In genomic region chr21:13937236-13937635, GRCh38 we compare ENCODE assay signal across 22 cellular contexts.
"Had no signal": no experiment of that assay in that cellular context is flagged by ENCODE, and none has a peak within 500 bp of the region (broad histone marks: within the 10 kb centered on the region; RNA-seq: fewer than 3 reads in every experiment).

No MANE protein-coding gene starts in this region.

- H3K4me2 ChIP-seq: hepatocyte, smooth muscle cell had no signal

- H3K79me2 ChIP-seq: hepatocyte, parathyroid adenoma had no signal

- H3K27ac ChIP-seq: foreskin keratinocyte, hepatocyte, parathyroid adenoma, sigmoid colon had no signal

- H3K9ac ChIP-seq: parathyroid adenoma had no signal

- H2AFZ ChIP-seq: hepatocyte, parathyroid adenoma had no signal

- ATAC-seq: activated naive CD8-positive, alpha-beta T cell treated with anti-CD3 and anti-CD28 coated beads, Interleukin-2, amount 50 U/mL, for 24 hours; activated T-cell treated with anti-CD3 and anti-CD28 coated beads, Interleukin-2, amount 50 U/mL, for 4 hours; foreskin keratinocyte; mucosa of descending colon; stimulated activated memory B cell treated with anti-CD40 and anti-IgM and Interleukin-4, amounts not matched to agents 10 μg/mL and 1 μg/mL and 100 μg/mL, for 72 hours had no signal

- H3K4me1 ChIP-seq: foreskin keratinocyte, parathyroid adenoma, sigmoid colon had no signal

- H3K9me3 ChIP-seq: sigmoid colon had no signal

- H3K27me3 ChIP-seq: foreskin keratinocyte, hepatocyte, sigmoid colon had no signal

- H3K36me3 ChIP-seq: sigmoid colon had no signal

- H3K4me3 ChIP-seq: hepatocyte, mucosa of descending colon, sigmoid colon, smooth muscle cell had no signal

- DNase-seq: activated CD4-positive, alpha-beta T cell treated with anti-CD3 and anti-CD28 coated beads for 4 hours; activated CD4-positive, alpha-beta T cell treated with anti-CD3 and anti-CD28 coated beads, Interleukin-2, amount 50 U/mL, for 48 hours; activated CD4-positive, CD25-positive, alpha-beta regulatory T cell; activated CD8-positive, alpha-beta memory T cell treated with anti-CD3 and anti-CD28 coated beads, Interleukin-2, amount 50 U/mL, for 48 hours; activated naive CD4-positive, alpha-beta T cell treated with Interleukin-2 at 50 U/mL for 16 hours; activated naive CD8-positive, alpha-beta T cell treated with anti-CD3 and anti-CD28 coated beads, Interleukin-2, amount 50 U/mL, for 24 hours; activated T-cell treated with anti-CD3 and anti-CD28 coated beads, Interleukin-2, amount 50 U/mL, for 4 hours; caudate nucleus; dermis blood vessel endothelial cell; effector CD8-positive, alpha-beta T cell; foreskin keratinocyte; mesendoderm; nephron progenitor cell; sigmoid colon; stimulated activated CD4-positive, alpha-beta T cell treated with anti-CD3 and anti-CD28 coated beads, Interleukin-15, amount 100 ng/mL, for 24 hours; T1000; trophoblast cell had no signal
